In the genomic region with DNA sequence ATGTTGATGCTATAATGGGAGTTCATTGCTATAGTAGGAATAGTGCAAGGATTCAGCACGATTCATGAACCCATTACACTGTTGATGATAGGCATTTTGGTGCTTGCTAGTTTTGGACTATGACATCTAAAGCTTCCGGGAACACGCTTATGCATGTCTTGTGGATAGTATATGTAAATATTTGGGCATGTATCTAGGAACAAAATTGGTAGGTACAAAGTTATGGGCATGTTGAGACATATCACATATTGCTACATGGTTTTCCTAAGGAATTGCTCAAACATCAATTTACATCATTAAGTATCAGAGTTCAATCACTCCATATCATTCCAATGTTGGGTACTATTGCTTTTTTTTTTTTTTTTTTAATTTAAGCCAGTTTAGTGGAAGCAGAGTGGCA, we compare ENCODE assay signal across 40 cellular contexts.
"Had no signal": no experiment of that assay in that cellular context is flagged by ENCODE, and none has a peak within 500 bp of the region (broad histone marks: within the 10 kb centered on the region; RNA-seq: fewer than 3 reads in every experiment).

No MANE protein-coding gene starts in this region.

- H3K36me3 ChIP-seq: adrenal gland, brain microvascular endothelial cell, breast epithelium, cardiac muscle cell had no signal

- H3K36me3 Mint-ChIP-seq: activated CD4-positive, alpha-beta memory T cell treated with anti-CD3 and anti-CD28 coated beads for 36 hours; activated naive CD4-positive, alpha-beta T cell treated with anti-CD3 and anti-CD28 coated beads, Interleukin-2, amount 50 U/mL, for 72 hours; activated naive CD8-positive, alpha-beta T cell treated with anti-CD3 and anti-CD28 coated beads for 36 hours had no signal

- FAIRE-seq: astrocyte, TTC549 had no signal

- H3K4me3 Mint-ChIP-seq: activated B cell treated with CpG ODN at 0.5 μM for 24 hours; activated CD4-positive, alpha-beta memory T cell treated with anti-CD3 and anti-CD28 coated beads for 36 hours; activated CD4-positive, alpha-beta T cell treated with anti-CD3 and anti-CD28 coated beads, Interleukin-2, amount 10 ng/mL, durations not matched to agents 24 days and 14 days; activated CD8-positive, alpha-beta T cell treated with anti-CD3 and anti-CD28 coated beads for 36 hours; activated naive CD4-positive, alpha-beta T cell treated with anti-CD3 and anti-CD28 coated beads for 36 hours; activated naive CD8-positive, alpha-beta T cell treated with anti-CD3 and anti-CD28 coated beads for 36 hours; activated T-cell treated with anti-CD3 and anti-CD28 coated beads, Interleukin-2, amount 50 U/mL, for 4 hours; activated T-cell treated with anti-CD3 and anti-CD28 coated beads, Interleukin-2, amount 50 U/mL, for 72 hours; activated T-helper 1 cell treated with anti-CD3 and anti-CD28 coated beads, Interleukin-12 subunit alpha, Interleukin-12 subunit beta, Interleukin-2, Interleukin-4 antibody, amounts not matched to agents 30 ng/mL and 10 ng/mL and 1 ng/mL, durations not matched to agents 14 hours and 24 hours and 36 hours; activated T-helper 17 cell treated with anti-CD3 and anti-CD28 coated beads, Interleukin-2, amount 50 U/mL, for 72 hours; central memory CD8-positive, alpha-beta T cell; T-helper 1 cell treated with Interleukin-12 subunit alpha and Interleukin-12 subunit beta and Interleukin-4 antibody, amounts not matched to agents 30 μg/mL and 1 μg/mL, for 36 hours; T-helper 2 cell treated with Interferon-gamma antibody and Interleukin-4, amounts not matched to agents 5 μg/mL and 100 μg/mL, for 36 hours had no signal

- H3K27me3 Mint-ChIP-seq: activated CD4-positive, alpha-beta T cell treated with anti-CD3 and anti-CD28 coated beads, Interleukin-2, amount 10 ng/mL, durations not matched to agents 24 days and 14 days had no signal

- DNase-seq: activated B cell treated with CpG ODN at 0.5 μM for 24 hours; activated CD4-positive, alpha-beta memory T cell treated with anti-CD3 and anti-CD28 coated beads for 36 hours; activated CD4-positive, alpha-beta T cell treated with anti-CD3 and anti-CD28 coated beads for 4 hours; activated CD4-positive, alpha-beta T cell treated with anti-CD3 and anti-CD28 coated beads, Interleukin-2, amount 10 ng/mL, durations not matched to agents 24 days and 14 days; activated CD4-positive, alpha-beta T cell treated with anti-CD3 and anti-CD28 coated beads, Interleukin-2, amount 50 U/mL, for 1 hour; activated CD4-positive, alpha-beta T cell treated with anti-CD3 and anti-CD28 coated beads, Interleukin-2, amount 50 U/mL, for 4 hours; activated CD4-positive, CD25-positive, alpha-beta regulatory T cell treated with anti-CD3 and anti-CD28 coated beads, Interleukin-2, amount 50 U/mL, for 72 hours; activated CD8-positive, alpha-beta memory T cell treated with anti-CD3 and anti-CD28 coated beads, Interleukin-2, amount 50 U/mL, for 4 hours; activated CD8-positive, alpha-beta T cell treated with anti-CD3 and anti-CD28 coated beads for 36 hours; activated effector memory CD4-positive, alpha-beta T cell treated with anti-CD3 and anti-CD28 coated beads, Interleukin-2, amount 50 U/mL, for 16 hours; activated gamma-delta T cell treated with Interleukin-2 at 50 U/mL for 16 hours; activated naive CD4-positive, alpha-beta T cell; activated naive CD4-positive, alpha-beta T cell treated with anti-CD3 and anti-CD28 coated beads for 36 hours; activated naive CD4-positive, alpha-beta T cell treated with anti-CD3 and anti-CD28 coated beads, Interleukin-2, amount 50 U/mL, for 16 hours; activated naive CD8-positive, alpha-beta T cell treated with anti-CD3 and anti-CD28 coated beads for 36 hours; activated T-cell treated with anti-CD3 and anti-CD28 coated beads for 4 hours; activated T-cell treated with anti-CD3 and anti-CD28 coated beads, Interleukin-2, amount 50 U/mL, for 1 hour; activated T-cell treated with anti-CD3 and anti-CD28 coated beads, Interleukin-2, amount 50 U/mL, for 4 hours; activated T-cell treated with anti-CD3 and anti-CD28 coated beads, Interleukin-2, amount 50 U/mL, for 72 hours; adrenal gland; amniotic stem cell; aorta; body of pancreas; brain microvascular endothelial cell; caudate nucleus; cerebellar nuclear complex; T-helper 1 cell; T-helper 2 cell; T-helper 9 cell had no signal

- H3K4me1 Mint-ChIP-seq: activated B cell treated with CpG ODN at 0.5 μM for 24 hours; activated CD4-positive, alpha-beta T cell treated with anti-CD3 and anti-CD28 coated beads, Interleukin-2, amount 10 ng/mL, durations not matched to agents 24 days and 14 days; activated naive CD8-positive, alpha-beta T cell treated with anti-CD3 and anti-CD28 coated beads for 36 hours; activated T-helper 17 cell treated with anti-CD3 and anti-CD28 coated beads, Interleukin-2, amount 50 U/mL, for 72 hours; central memory CD8-positive, alpha-beta T cell had no signal

- H3K4me1 ChIP-seq: adrenal gland, body of pancreas, breast epithelium had no signal

- H3K9me3 Mint-ChIP-seq: activated CD4-positive, alpha-beta T cell treated with anti-CD3 and anti-CD28 coated beads, Interleukin-2, amount 10 ng/mL, durations not matched to agents 24 days and 14 days; activated naive CD4-positive, alpha-beta T cell treated with anti-CD3 and anti-CD28 coated beads for 36 hours; activated T-cell treated with anti-CD3 and anti-CD28 coated beads, Interleukin-2, amount 50 U/mL, for 4 hours; activated T-cell treated with anti-CD3 and anti-CD28 coated beads, Interleukin-2, amount 50 U/mL, for 72 hours; activated T-helper 1 cell treated with anti-CD3 and anti-CD28 coated beads, Interleukin-12 subunit alpha, Interleukin-12 subunit beta, Interleukin-2, Interleukin-4 antibody, amounts not matched to agents 30 ng/mL and 10 ng/mL and 1 ng/mL, durations not matched to agents 14 hours and 24 hours and 36 hours; activated T-helper 17 cell treated with anti-CD3 and anti-CD28 coated beads, Interleukin-2, amount 50 U/mL, for 72 hours; central memory CD8-positive, alpha-beta T cell; T-helper 1 cell treated with Interleukin-12 subunit alpha and Interleukin-12 subunit beta and Interleukin-4 antibody, amounts not matched to agents 30 μg/mL and 1 μg/mL, for 36 hours had no signal

- H3K27ac ChIP-seq: adrenal gland, body of pancreas, brain microvascular endothelial cell, breast epithelium, cardiac muscle cell, VCaP had no signal

- ATAC-seq: activated CD8-positive, alpha-beta T cell treated with anti-CD3 and anti-CD28 coated beads for 36 hours; activated naive CD4-positive, alpha-beta T cell treated with anti-CD3 and anti-CD28 coated beads, Interleukin-2, amount 50 U/mL, for 72 hours; activated T-cell treated with anti-CD3 and anti-CD28 coated beads, Interleukin-2, amount 50 U/mL, for 4 hours; activated T-cell treated with anti-CD3 and anti-CD28 coated beads, Interleukin-2, amount 50 U/mL, for 72 hours; activated T-helper 17 cell treated with anti-CD3 and anti-CD28 coated beads, Interleukin-2, amount 50 U/mL, for 72 hours; body of pancreas had no signal

- H3K27me3 ChIP-seq: adrenal gland, body of pancreas, brain microvascular endothelial cell, cardiac muscle cell had no signal

- H3K4me3 ChIP-seq: adrenal gland, body of pancreas, breast epithelium, cardiac muscle cell had no signal

- H3K9me3 ChIP-seq: body of pancreas had no signal

- H3K27ac Mint-ChIP-seq: activated B cell treated with CpG ODN at 0.5 μM for 24 hours; activated CD4-positive, alpha-beta memory T cell treated with anti-CD3 and anti-CD28 coated beads for 36 hours; activated CD4-positive, alpha-beta T cell treated with anti-CD3 and anti-CD28 coated beads, Interleukin-2, amount 10 ng/mL, durations not matched to agents 24 days and 14 days; activated CD8-positive, alpha-beta T cell treated with anti-CD3 and anti-CD28 coated beads for 36 hours; activated naive CD4-positive, alpha-beta T cell treated with anti-CD3 and anti-CD28 coated beads for 36 hours; activated naive CD4-positive, alpha-beta T cell treated with anti-CD3 and anti-CD28 coated beads, Interleukin-2, amount 50 U/mL, for 72 hours; activated naive CD8-positive, alpha-beta T cell treated with anti-CD3 and anti-CD28 coated beads for 36 hours; activated T-cell treated with anti-CD3 and anti-CD28 coated beads, Interleukin-2, amount 50 U/mL, for 72 hours; activated T-helper 1 cell treated with anti-CD3 and anti-CD28 coated beads, Interleukin-12 subunit alpha, Interleukin-12 subunit beta, Interleukin-2, Interleukin-4 antibody, amounts not matched to agents 30 ng/mL and 10 ng/mL and 1 ng/mL, durations not matched to agents 14 hours and 24 hours and 36 hours; activated T-helper 17 cell treated with anti-CD3 and anti-CD28 coated beads, Interleukin-2, amount 50 U/mL, for 72 hours; T-helper 1 cell treated with Interleukin-12 subunit alpha and Interleukin-12 subunit beta and Interleukin-4 antibody, amounts not matched to agents 30 μg/mL and 1 μg/mL, for 36 hours; T-helper 2 cell treated with Interferon-gamma antibody and Interleukin-4, amounts not matched to agents 5 μg/mL and 100 μg/mL, for 36 hours had no signal
